In genomic region chr16:31033709-31034492, GRCh38 we compare ENCODE assay signal across 1 cellular context.
TF ChIP-seq lines count a peak whose summit lies in the region.

No MANE protein-coding gene starts in this region.

TF ChIP-seq in K562, 482 proteins besides CTCF, POLR2A, EP300 and RAD21 (continued from another document and continues in another):
- TF ChIP-seq ARID4B (CRISPR knock-in tag; IDR thresholded peaks at IDR 0.05) (peak; percentile 25; the same call in 1 of the 2 replicates), KLF13 (tag; IDR thresholded peaks at IDR 0.05; ENCODE audit: borderline replicate concordance, low read depth) (no peak), ZNF699 (CRISPR knock-in tag; IDR thresholded peaks at IDR 0.05; ENCODE audit: insufficient replicate concordance) (no peak), MXI1 (IDR thresholded peaks at IDR 0.05; ENCODE audit: low read depth, low read length) (0 out of 2 replicates have a peak, but pooled peaks have one; percentile 18), FOXK2 (conservative IDR thresholded peaks at IDR 0.05 in 1 of 2, IDR thresholded peaks at IDR 0.05 in 1 of 2; ENCODE audit: low read depth in 2 of 2) (peak; percentile 19 to 53; a peak in 1 of 4 replicates), ZBTB43 (CRISPR knock-in tag; IDR thresholded peaks at IDR 0.05) (0 out of 2 replicates have a peak, but pooled peaks have one; percentile 31), ILK (tag; IDR thresholded peaks at IDR 0.05; ENCODE audit: borderline replicate concordance, low read depth) (no peak), SMARCC2 (IDR thresholded peaks at IDR 0.05; ENCODE audit: low read depth) (no peak), ZFP36 (IDR thresholded peaks at IDR 0.05; ENCODE audit: low read depth, low read length, partially characterized antibody) (no peak), ZBTB17 (CRISPR knock-in tag; IDR thresholded peaks at IDR 0.05) (0 out of 2 replicates have a peak, but pooled peaks have one; percentile 48), EHMT2 (IDR thresholded peaks at IDR 0.05) (no peak), ERF (CRISPR knock-in tag; IDR thresholded peaks at IDR 0.05) (no peak), JUN (IDR thresholded peaks at IDR 0.05; ENCODE audit: borderline replicate concordance, low read depth, low read length) (peak; percentile 32; the same call in 1 of the 2 replicates), JUN (CRISPR knock-in tag; IDR thresholded peaks at IDR 0.05; ENCODE audit: borderline replicate concordance) (no peak), ZKSCAN8 (CRISPR knock-in tag; IDR thresholded peaks at IDR 0.05) (no peak), ZNF830 (CRISPR knock-in tag; IDR thresholded peaks at IDR 0.05) (no peak), ZC3H8 (IDR thresholded peaks at IDR 0.05) (no peak), SP2 (IDR thresholded peaks at IDR 0.05; ENCODE audit: extremely low read depth, low read depth, low read length, poor library complexity, severe bottlenecking) (no peak), FOXJ3 (CRISPR knock-in tag; IDR thresholded peaks at IDR 0.05) (no peak), SMAD2 (IDR thresholded peaks at IDR 0.05; ENCODE audit: low read depth, low read length) (no peak), PRDM10 (IDR thresholded peaks at IDR 0.05; ENCODE audit: partially characterized antibody) (no peak), CREB5 (CRISPR knock-in tag; IDR thresholded peaks at IDR 0.05) (no peak), ZNF23 (CRISPR knock-in tag; IDR thresholded peaks at IDR 0.05) (no peak), MEF2A (IDR thresholded peaks at IDR 0.05; ENCODE audit: control insufficient read depth, low read depth, low read length) (no peak), TBL1XR1 (IDR thresholded peaks at IDR 0.05; ENCODE audit: low read length in 2 of 2) (0 out of 4 replicates have a peak, but pooled peaks of 1 of the 2 experiments have one; percentile 29), KLF16 (IDR thresholded peaks at IDR 0.05) (no peak), SRSF1 (IDR thresholded peaks at IDR 0.05; ENCODE audit: low read depth, low read length) (no peak)
- TF ChIP-seq, protein P1, sequence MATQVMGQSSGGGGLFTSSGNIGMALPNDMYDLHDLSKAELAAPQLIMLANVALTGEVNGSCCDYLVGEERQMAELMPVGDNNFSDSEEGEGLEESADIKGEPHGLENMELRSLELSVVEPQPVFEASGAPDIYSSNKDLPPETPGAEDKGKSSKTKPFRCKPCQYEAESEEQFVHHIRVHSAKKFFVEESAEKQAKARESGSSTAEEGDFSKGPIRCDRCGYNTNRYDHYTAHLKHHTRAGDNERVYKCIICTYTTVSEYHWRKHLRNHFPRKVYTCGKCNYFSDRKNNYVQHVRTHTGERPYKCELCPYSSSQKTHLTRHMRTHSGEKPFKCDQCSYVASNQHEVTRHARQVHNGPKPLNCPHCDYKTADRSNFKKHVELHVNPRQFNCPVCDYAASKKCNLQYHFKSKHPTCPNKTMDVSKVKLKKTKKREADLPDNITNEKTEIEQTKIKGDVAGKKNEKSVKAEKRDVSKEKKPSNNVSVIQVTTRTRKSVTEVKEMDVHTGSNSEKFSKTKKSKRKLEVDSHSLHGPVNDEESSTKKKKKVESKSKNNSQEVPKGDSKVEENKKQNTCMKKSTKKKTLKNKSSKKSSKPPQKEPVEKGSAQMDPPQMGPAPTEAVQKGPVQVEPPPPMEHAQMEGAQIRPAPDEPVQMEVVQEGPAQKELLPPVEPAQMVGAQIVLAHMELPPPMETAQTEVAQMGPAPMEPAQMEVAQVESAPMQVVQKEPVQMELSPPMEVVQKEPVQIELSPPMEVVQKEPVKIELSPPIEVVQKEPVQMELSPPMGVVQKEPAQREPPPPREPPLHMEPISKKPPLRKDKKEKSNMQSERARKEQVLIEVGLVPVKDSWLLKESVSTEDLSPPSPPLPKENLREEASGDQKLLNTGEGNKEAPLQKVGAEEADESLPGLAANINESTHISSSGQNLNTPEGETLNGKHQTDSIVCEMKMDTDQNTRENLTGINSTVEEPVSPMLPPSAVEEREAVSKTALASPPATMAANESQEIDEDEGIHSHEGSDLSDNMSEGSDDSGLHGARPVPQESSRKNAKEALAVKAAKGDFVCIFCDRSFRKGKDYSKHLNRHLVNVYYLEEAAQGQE (CRISPR knock-in tag; IDR thresholded peaks at IDR 0.05; ENCODE audit: low read depth) = peak; percentile 64
- TF ChIP-seq, protein P2, sequence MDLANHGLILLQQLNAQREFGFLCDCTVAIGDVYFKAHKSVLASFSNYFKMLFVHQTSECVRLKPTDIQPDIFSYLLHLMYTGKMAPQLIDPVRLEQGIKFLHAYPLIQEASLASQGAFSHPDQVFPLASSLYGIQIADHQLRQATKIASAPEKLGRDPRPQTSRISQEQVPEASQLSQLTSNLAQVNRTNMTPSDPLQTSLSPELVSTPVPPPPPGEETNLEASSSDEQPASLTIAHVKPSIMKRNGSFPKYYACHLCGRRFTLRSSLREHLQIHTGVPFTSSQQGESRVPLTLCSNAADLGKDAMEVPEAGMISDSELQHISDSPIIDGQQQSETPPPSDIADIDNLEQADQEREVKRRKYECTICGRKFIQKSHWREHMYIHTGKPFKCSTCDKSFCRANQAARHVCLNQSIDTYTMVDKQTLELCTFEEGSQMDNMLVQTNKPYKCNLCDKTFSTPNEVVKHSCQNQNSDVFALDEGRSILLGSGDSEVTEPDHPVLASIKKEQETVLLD (IDR thresholded peaks at IDR 0.05) = peak; percentile 87
- TF ChIP-seq, protein P3, sequence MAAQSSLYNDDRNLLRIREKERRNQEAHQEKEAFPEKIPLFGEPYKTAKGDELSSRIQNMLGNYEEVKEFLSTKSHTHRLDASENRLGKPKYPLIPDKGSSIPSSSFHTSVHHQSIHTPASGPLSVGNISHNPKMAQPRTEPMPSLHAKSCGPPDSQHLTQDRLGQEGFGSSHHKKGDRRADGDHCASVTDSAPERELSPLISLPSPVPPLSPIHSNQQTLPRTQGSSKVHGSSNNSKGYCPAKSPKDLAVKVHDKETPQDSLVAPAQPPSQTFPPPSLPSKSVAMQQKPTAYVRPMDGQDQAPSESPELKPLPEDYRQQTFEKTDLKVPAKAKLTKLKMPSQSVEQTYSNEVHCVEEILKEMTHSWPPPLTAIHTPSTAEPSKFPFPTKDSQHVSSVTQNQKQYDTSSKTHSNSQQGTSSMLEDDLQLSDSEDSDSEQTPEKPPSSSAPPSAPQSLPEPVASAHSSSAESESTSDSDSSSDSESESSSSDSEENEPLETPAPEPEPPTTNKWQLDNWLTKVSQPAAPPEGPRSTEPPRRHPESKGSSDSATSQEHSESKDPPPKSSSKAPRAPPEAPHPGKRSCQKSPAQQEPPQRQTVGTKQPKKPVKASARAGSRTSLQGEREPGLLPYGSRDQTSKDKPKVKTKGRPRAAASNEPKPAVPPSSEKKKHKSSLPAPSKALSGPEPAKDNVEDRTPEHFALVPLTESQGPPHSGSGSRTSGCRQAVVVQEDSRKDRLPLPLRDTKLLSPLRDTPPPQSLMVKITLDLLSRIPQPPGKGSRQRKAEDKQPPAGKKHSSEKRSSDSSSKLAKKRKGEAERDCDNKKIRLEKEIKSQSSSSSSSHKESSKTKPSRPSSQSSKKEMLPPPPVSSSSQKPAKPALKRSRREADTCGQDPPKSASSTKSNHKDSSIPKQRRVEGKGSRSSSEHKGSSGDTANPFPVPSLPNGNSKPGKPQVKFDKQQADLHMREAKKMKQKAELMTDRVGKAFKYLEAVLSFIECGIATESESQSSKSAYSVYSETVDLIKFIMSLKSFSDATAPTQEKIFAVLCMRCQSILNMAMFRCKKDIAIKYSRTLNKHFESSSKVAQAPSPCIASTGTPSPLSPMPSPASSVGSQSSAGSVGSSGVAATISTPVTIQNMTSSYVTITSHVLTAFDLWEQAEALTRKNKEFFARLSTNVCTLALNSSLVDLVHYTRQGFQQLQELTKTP (IDR thresholded peaks at IDR 0.05; ENCODE audit: low read depth in 1 of 2, partially characterized antibody in 2 of 2) = peak in 1 of 2 experiments; percentile 80
- TF ChIP-seq, protein P4, sequence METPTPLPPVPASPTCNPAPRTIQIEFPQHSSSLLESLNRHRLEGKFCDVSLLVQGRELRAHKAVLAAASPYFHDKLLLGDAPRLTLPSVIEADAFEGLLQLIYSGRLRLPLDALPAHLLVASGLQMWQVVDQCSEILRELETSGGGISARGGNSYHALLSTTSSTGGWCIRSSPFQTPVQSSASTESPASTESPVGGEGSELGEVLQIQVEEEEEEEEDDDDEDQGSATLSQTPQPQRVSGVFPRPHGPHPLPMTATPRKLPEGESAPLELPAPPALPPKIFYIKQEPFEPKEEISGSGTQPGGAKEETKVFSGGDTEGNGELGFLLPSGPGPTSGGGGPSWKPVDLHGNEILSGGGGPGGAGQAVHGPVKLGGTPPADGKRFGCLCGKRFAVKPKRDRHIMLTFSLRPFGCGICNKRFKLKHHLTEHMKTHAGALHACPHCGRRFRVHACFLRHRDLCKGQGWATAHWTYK (CRISPR knock-in tag; IDR thresholded peaks at IDR 0.05) = no peak; the same call in 1 of the 2 replicates
- TF ChIP-seq, protein P5, sequence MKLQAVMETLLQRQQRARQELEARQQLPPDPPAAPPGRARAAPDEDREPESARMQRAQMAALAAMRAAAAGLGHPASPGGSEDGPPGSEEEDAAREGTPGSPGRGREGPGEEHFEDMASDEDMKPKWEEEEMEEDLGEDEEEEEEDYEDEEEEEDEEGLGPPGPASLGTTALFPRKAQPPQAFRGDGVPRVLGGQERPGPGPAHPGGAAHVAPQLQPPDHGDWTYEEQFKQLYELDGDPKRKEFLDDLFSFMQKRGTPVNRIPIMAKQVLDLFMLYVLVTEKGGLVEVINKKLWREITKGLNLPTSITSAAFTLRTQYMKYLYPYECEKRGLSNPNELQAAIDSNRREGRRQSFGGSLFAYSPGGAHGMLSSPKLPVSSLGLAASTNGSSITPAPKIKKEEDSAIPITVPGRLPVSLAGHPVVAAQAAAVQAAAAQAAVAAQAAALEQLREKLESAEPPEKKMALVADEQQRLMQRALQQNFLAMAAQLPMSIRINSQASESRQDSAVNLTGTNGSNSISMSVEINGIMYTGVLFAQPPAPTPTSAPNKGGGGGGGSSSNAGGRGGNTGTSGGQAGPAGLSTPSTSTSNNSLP (IDR thresholded peaks at IDR 0.05; ENCODE audit: borderline replicate concordance, low read depth, low read length) = no peak
